28 cellular contexts compared by ENCODE assay signal in genomic region chr12:43009866-43010265, GRCh38.
"Had no signal": no experiment of that assay in that cellular context is flagged by ENCODE, and none has a peak within 500 bp of the region (broad histone marks: within the 10 kb centered on the region; RNA-seq: fewer than 3 reads in every experiment).

No MANE protein-coding gene starts in this region.

- H3K9me3 ChIP-seq: ascending aorta, Peyer's patch, SJSA1, SK-N-SH had no signal

- DNase-seq: activated B cell treated with CpG ODN at 0.5 μM for 24 hours; activated CD4-positive, alpha-beta memory T cell treated with anti-CD3 and anti-CD28 coated beads for 36 hours; activated CD4-positive, alpha-beta T cell treated with anti-CD3 and anti-CD28 coated beads for 4 hours; activated CD4-positive, alpha-beta T cell treated with anti-CD3 and anti-CD28 coated beads, Interleukin-2, amount 50 U/mL, for 1 hour; activated CD4-positive, CD25-positive, alpha-beta regulatory T cell treated with anti-CD3 and anti-CD28 coated beads, Interleukin-2, amount 50 U/mL, for 72 hours; activated CD8-positive, alpha-beta memory T cell treated with anti-CD3 and anti-CD28 coated beads, Interleukin-2, amount 50 U/mL, for 4 hours; activated effector memory CD4-positive, alpha-beta T cell treated with Interleukin-2 at 50 U/mL for 16 hours; activated naive CD4-positive, alpha-beta T cell treated with anti-CD3 and anti-CD28 coated beads, Interleukin-2, amount 10 ng/mL, durations not matched to agents 7 days and 5 days; activated naive CD8-positive, alpha-beta T cell treated with anti-CD3 and anti-CD28 coated beads, Interleukin-2, amount 50 U/mL, for 24 hours; activated T-cell treated with anti-CD3 and anti-CD28 coated beads for 4 hours; activated T-cell treated with anti-CD3 and anti-CD28 coated beads, Interleukin-2, amount 50 U/mL, for 48 hours; NCI-H1105; NCI-H1417 treated with DMSO at 0.1 percent for 48 hours; NCI-H187 treated with DMSO at 0.1 percent for 48 hours; NCI-H2081; NCI-H345; NCI-H524 treated with DMSO at 0.1 percent for 48 hours; NCI-H748 treated with DMSO at 0.1 percent for 48 hours; NK-92 treated with Interleukin-12 subunit alpha and Interleukin-12 subunit beta, amount 100 ng/mL, for 24 hours; PC-3; Peyer's patch; RPMI8226; SHP77 treated with DMSO at 0.1 percent for 48 hours had no signal

- H3K36me3 ChIP-seq: ascending aorta, cardiac muscle cell, Peyer's patch, SJSA1 had no signal

- H3K27ac ChIP-seq: ascending aorta, cardiac muscle cell, Peyer's patch, SJSA1 had no signal

- H3K4me3 ChIP-seq: ascending aorta, cardiac muscle cell, Peyer's patch, SJSA1 had no signal

- H3K4me1 ChIP-seq: ascending aorta, Peyer's patch, SJSA1 had no signal

- H3K27me3 ChIP-seq: ascending aorta, cardiac muscle cell, Peyer's patch, SJSA1 had no signal

- H3K9ac ChIP-seq: SK-N-SH had no signal

- FAIRE-seq: TTC549 had no signal

- H3K4me2 ChIP-seq: SK-N-SH had no signal
